25 cellular contexts compared by ENCODE assay signal in genomic region chr2:16255120-16255519, GRCh38.
DNase-seq lines count a peak whose midpoint lies in the region; ATAC-seq, FAIRE-seq and TF ChIP-seq lines count a peak whose summit lies in the region.
"Had no signal": no experiment of that assay in that cellular context is flagged by ENCODE, and none has a peak within 500 bp of the region (broad histone marks: within the 10 kb centered on the region; RNA-seq: fewer than 3 reads in every experiment).

No MANE protein-coding gene starts in this region.

- no peak overlapping the region for H4K5ac ChIP-seq in H1 (ENCODE audit: insufficient read length, low read depth, low read length)

- no peak overlapping the region for H4K91ac ChIP-seq in H1 (replicated peaks; ENCODE audit: insufficient read length, low read length)

- no peak overlapping the region for H3K14ac ChIP-seq in H1 (ENCODE audit: insufficient read length)

- H3K27ac ChIP-seq in mammary epithelial cell (ENCODE audit: insufficient read depth, low read depth, low read length) (no peak overlapping the region), H1 (ENCODE audit: low read depth, low read length) (no peak overlapping the region), ascending aorta (no peak overlapping the region), gastroesophageal sphincter (no peak overlapping the region)
- H3K27ac ChIP-seq: 22Rv1; BLaER1 treated with 17β-estradiol and CSF1 and Interleukin-3, amounts not matched to agents 10 nM and 100 nM had no signal

- H3K4me3 ChIP-seq in mammary epithelial cell (replicated peaks in 1 of 3; ENCODE audit: insufficient read depth in 1 of 3, low read depth in 2 of 3, low read length in 3 of 3) (no peak overlapping the region), H1 (ENCODE audit: extremely low read depth in 1 of 4, insufficient read depth in 2 of 4, low read depth in 3 of 4, low read length in 4 of 4) (no peak overlapping the region), ascending aorta (no peak overlapping the region), gastroesophageal sphincter (no peak overlapping the region)
- H3K4me3 ChIP-seq: BLaER1 treated with 17β-estradiol and CSF1 and Interleukin-3, amounts not matched to agents 10 nM and 100 nM; GM23338; HAP-1 had no signal

- no peak for TF ChIP-seq EP300 in H1 (IDR thresholded peaks at IDR 0.05; ENCODE audit: borderline replicate concordance in 1 of 2, low read depth in 2 of 2, low read length in 2 of 2)
- no peak for TF ChIP-seq EP300 in gastroesophageal sphincter (IDR thresholded peaks at IDR 0.05)

- TF ChIP-seq CTCF in MCF 10A (IDR thresholded peaks at IDR 0.05; ENCODE audit: unreplicated experiment) (no peak), mammary epithelial cell (conservative IDR thresholded peaks at IDR 0.05 in 1 of 2, IDR thresholded peaks at IDR 0.05 in 1 of 2; ENCODE audit: extremely low read depth in 1 of 2, insufficient read depth in 1 of 2, low read depth in 1 of 2, low read length in 2 of 2) (no peak), H1 (IDR thresholded peaks at IDR 0.05; ENCODE audit: control extremely low read depth in 1 of 3, insufficient read depth in 1 of 3, low read depth in 1 of 3, low read length in 3 of 3) (no peak), ascending aorta (IDR thresholded peaks at IDR 0.05) (no peak), gastroesophageal sphincter (IDR thresholded peaks at IDR 0.05) (no peak)

- H2BK5ac ChIP-seq in H1 (ENCODE audit: low read depth, low read length) = no peak overlapping the region

- no peaks in the 10 kb centered on the region for H3K79me1 ChIP-seq in H1 (ENCODE audit: low read depth, low read length)

- H2BK20ac ChIP-seq in H1 (ENCODE audit: low read length) = no peak overlapping the region

- H4K20me1 ChIP-seq in mammary epithelial cell (ENCODE audit: insufficient read depth, low read length) (no peaks in the 10 kb centered on the region), H1 (replicated peaks in 1 of 2; ENCODE audit: control insufficient read depth in 1 of 2, insufficient read depth in 2 of 2, low read length in 2 of 2) (no peaks in the 10 kb centered on the region)
- H4K20me1 ChIP-seq: BLaER1 treated with 17β-estradiol and CSF1 and Interleukin-3, amounts not matched to agents 10 nM and 100 nM had no signal

- H3K27me3 ChIP-seq in mammary epithelial cell (ENCODE audit: insufficient read depth, low read length) (no peaks in the 10 kb centered on the region), H1 (replicated peaks in 1 of 4; ENCODE audit: control insufficient read depth in 3 of 4, extremely low read depth in 1 of 4, insufficient read depth in 3 of 4, low read length in 3 of 4) (no peaks in the 10 kb centered on the region), ascending aorta (no peaks in the 10 kb centered on the region), gastroesophageal sphincter (peaks cover 7% of the 10 kb centered on the region)
- H3K27me3 ChIP-seq: BLaER1 treated with 17β-estradiol and CSF1 and Interleukin-3, amounts not matched to agents 10 nM and 100 nM had no signal

- no peaks in the 10 kb centered on the region for H3K4me1 Mint-ChIP-seq in MCF 10A (ENCODE audit: insufficient read depth, unreplicated experiment)
- H3K4me1 Mint-ChIP-seq: B cell; CD14-positive monocyte; CD8-positive, alpha-beta memory T cell had no signal

- POLR2A ChIA-PET in MCF 10A (lab: Yijun Ruan, JAX) = no interaction called here
- POLR2A ChIA-PET in H1 (lab: Charles Lee; ENCODE audit: partially characterized antibody) = no interaction called here

- H2AFZ ChIP-seq in mammary epithelial cell (ENCODE audit: low read depth, low read length) (no peak overlapping the region), H1 (ENCODE audit: low read length) (no peak overlapping the region)
- H2AFZ ChIP-seq: GM23338 had no signal

- peak; percentile 4 to 11; a peak in 1 of 4 replicates for TF ChIP-seq RAD21 in H1 (IDR thresholded peaks at IDR 0.05 in 1 of 2, conservative IDR thresholded peaks at IDR 0.05 in 1 of 2; ENCODE audit: low read depth in 2 of 2, low read length in 2 of 2)

- CTCF ChIA-PET in MCF 10A (lab: Yijun Ruan, JAX) (interaction anchor here (0.6 kb wide), 1 partner anchor 415 kb away, joined by 4 read pairs; no protein-coding TSS in a partner anchor), mammary epithelial cell (lab: Charles Lee; ENCODE audit: low non-redundant PET) (no interaction called here), H1 (lab: Charles Lee; ENCODE audit: partially characterized antibody) (no interaction called here)

- DNase-seq in MCF 10A (ENCODE audit: unreplicated experiment) (peak; percentile 44), mammary epithelial cell (no peak), HT-29 (ENCODE audit: low spot score) (peak; percentile 2), H1 (ENCODE audit: low read depth in 1 of 2, low spot score in 2 of 2) (no peak), midbrain (lab: John Stamatoyannopoulos, UW) (no peak), ascending aorta (ENCODE audit: low spot score in 2 of 2) (no peak)
- DNase-seq: CD4-positive, alpha-beta T cell; CD8-positive, alpha-beta memory T cell; DMS 273 treated with DMSO at 0.1 percent for 48 hours; DMS79; EL; GF-D8; HFFc6 had no signal

- no peak overlapping the region for H3K4me3 Mint-ChIP-seq in MCF 10A (ENCODE audit: unreplicated experiment)
- H3K4me3 Mint-ChIP-seq: B cell; CD14-positive monocyte; CD4-positive, alpha-beta T cell; CD8-positive, alpha-beta memory T cell; GM23338; HFFc6 had no signal

- BruUV-seq in MCF 10A (replicated peaks; lab: Mats Ljungman, UMichigan) = no TSS peak
- BruUV-seq in mammary epithelial cell (replicated peaks; lab: Mats Ljungman, UMichigan) = no TSS peak

- H3K9ac ChIP-seq in mammary epithelial cell (ENCODE audit: insufficient read depth, low read length) (no peak overlapping the region), H1 (replicated peaks in 1 of 4; ENCODE audit: extremely low read depth in 1 of 4, low read depth in 3 of 4, low read length in 3 of 4) (no peak overlapping the region)
- H3K9ac ChIP-seq: BLaER1 treated with 17β-estradiol and CSF1 and Interleukin-3, amounts not matched to agents 10 nM and 100 nM had no signal

- whole genome bisulfite sequencing in mammary epithelial cell (ENCODE audit: low coverage, missing lambda C conversion rate) = 73% methylated on average over 4 of the region's 4 CpGs
- WGBS in H1 (ENCODE audit: extremely low coverage in 1 of 2, insufficient coverage in 1 of 2, insufficient read length in 1 of 2, insufficient replicate concordance in 2 of 2, low coverage in 1 of 2, low lambda C conversion rate in 2 of 2, missing lambda C conversion rate in 1 of 2), 2 experiments = 85% methylated on average over 4 of the region's 4 CpGs; no CpG with 5 or more reads in 1 of the 2 experiments
- 86% methylated on average over 4 of the region's 4 CpGs for WGBS in gastroesophageal sphincter (ENCODE audit: low coverage in 1 of 2), 2 donors

- H2BK120ac ChIP-seq in H1 (replicated peaks; ENCODE audit: low read depth, low read length) = no peak overlapping the region

- H3K36me3 ChIP-seq in mammary epithelial cell (ENCODE audit: insufficient read depth, low read length) (no peaks in the 10 kb centered on the region), H1 (ENCODE audit: control insufficient read depth in 2 of 4, insufficient read depth in 4 of 4, low read length in 3 of 4) (peaks cover 0 to 2% (median 0%) of the 10 kb centered on the region in 4 experiments; a peak in 1 of 8 replicates), ascending aorta (no peaks in the 10 kb centered on the region), gastroesophageal sphincter (no peaks in the 10 kb centered on the region)
- H3K36me3 ChIP-seq: BLaER1 treated with 17β-estradiol and CSF1 and Interleukin-3, amounts not matched to agents 10 nM and 100 nM; HAP-1 had no signal

- no peak overlapping the region for H2AK5ac ChIP-seq in H1 (ENCODE audit: low read depth, low read length)

- peaks cover 25% of the 10 kb centered on the region for H3K27me3 Mint-ChIP-seq in MCF 10A (ENCODE audit: insufficient read depth, unreplicated experiment)
- H3K27me3 Mint-ChIP-seq: CD4-positive, alpha-beta T cell; CD8-positive, alpha-beta memory T cell had no signal

- no peaks in the 10 kb centered on the region for H3K36me3 Mint-ChIP-seq in MCF 10A (ENCODE audit: insufficient read depth, unreplicated experiment)
- H3K36me3 Mint-ChIP-seq: CD14-positive monocyte; CD8-positive, alpha-beta memory T cell had no signal

- H2BK15ac ChIP-seq in H1 (ENCODE audit: low read length) = no peak overlapping the region

- no peak for TF ChIP-seq POLR2A in H1 (IDR thresholded peaks at IDR 0.05; ENCODE audit: control extremely low read depth in 1 of 2, low read depth in 2 of 2, low read length in 2 of 2)
- no peak for TF ChIP-seq POLR2A in gastroesophageal sphincter (IDR thresholded peaks at IDR 0.05)

- H3K9me3 ChIP-seq in mammary epithelial cell (replicated peaks; ENCODE audit: insufficient read depth, low read length) = peaks cover 11% of the 10 kb centered on the region
- H3K9me3 ChIP-seq in H1 (ENCODE audit: insufficient read depth in 2 of 2, low read depth in 1 of 2, low read length in 1 of 2) = 0 out of 4 replicates have a peak, but pooled peaks cover 0 to 6% of the 10 kb centered on the region in 2 experiments
- no peaks in the 10 kb centered on the region for H3K9me3 ChIP-seq in ascending aorta
- no peaks in the 10 kb centered on the region for H3K9me3 ChIP-seq in gastroesophageal sphincter
- H3K9me3 ChIP-seq: BLaER1 treated with 17β-estradiol and CSF1 and Interleukin-3, amounts not matched to agents 10 nM and 100 nM; HAP-1 had no signal

- ATAC-seq in gastroesophageal sphincter = no peak
- ATAC-seq: GM23338 had no signal

- no peak overlapping the region for H3K27ac Mint-ChIP-seq in MCF 10A (ENCODE audit: low read depth, unreplicated experiment)
- H3K27ac Mint-ChIP-seq: B cell; CD14-positive monocyte; CD4-positive, alpha-beta T cell; CD8-positive, alpha-beta memory T cell; GM23338; HFFc6 had no signal

- no peak overlapping the region for H3K56ac ChIP-seq in H1 (replicated peaks; ENCODE audit: insufficient read length, low read depth, low read length)

- H3K79me2 ChIP-seq in mammary epithelial cell (ENCODE audit: insufficient read depth, low read length) = no peaks in the 10 kb centered on the region
- H3K79me2 ChIP-seq in H1 (ENCODE audit: control insufficient read depth in 1 of 2, insufficient read depth in 2 of 2, low read length in 2 of 2) = no peaks in the 10 kb centered on the region

- dilution Hi-C loops in mammary epithelial cell (cut with HindIII; ENCODE audit: low sequenced_read_pairs) = no loop called here

- no peak overlapping the region for H3K4ac ChIP-seq in H1 (replicated peaks; ENCODE audit: insufficient read length, low read depth, low read length)

- H3K4me1 ChIP-seq in mammary epithelial cell (ENCODE audit: insufficient read depth, low read length) (no peaks in the 10 kb centered on the region), H1 (replicated peaks in 1 of 4; ENCODE audit: control insufficient read depth in 3 of 4, insufficient read depth in 4 of 4, low read length in 3 of 4) (no peaks in the 10 kb centered on the region; a peak in 1 of 7 replicates), ascending aorta (no peaks in the 10 kb centered on the region), gastroesophageal sphincter (no peaks in the 10 kb centered on the region)

- in situ Hi-C loops in mammary epithelial cell (cut with MboI; ENCODE audit: low sequenced_read_pairs in 2 of 2) = no loop called here

- no peaks in the 10 kb centered on the region; the same call in 1 of the 2 replicates for H3K23me2 ChIP-seq in H1 (ENCODE audit: low read depth, low read length)

- no peak overlapping the region for H3K18ac ChIP-seq in H1 (ENCODE audit: extremely low read depth, low read length)

- no peak overlapping the region for H3K23ac ChIP-seq in H1 (ENCODE audit: insufficient read length)

- H3K4me2 ChIP-seq in mammary epithelial cell (ENCODE audit: insufficient read depth, low read depth, low read length) (no peak overlapping the region), H1 (ENCODE audit: insufficient read depth in 1 of 2, low read depth in 2 of 2, low read length in 2 of 2) (no peak overlapping the region)
- H3K4me2 ChIP-seq: BLaER1 treated with 17β-estradiol and CSF1 and Interleukin-3, amounts not matched to agents 10 nM and 100 nM; GM23338 had no signal

- H4K8ac ChIP-seq in H1 (ENCODE audit: extremely low read depth, insufficient read depth, low read length) = no peak overlapping the region

- H2BK12ac ChIP-seq in H1 (ENCODE audit: low read depth, low read length) = no peak overlapping the region

- intact Hi-C loops in MCF 10A (cut with micrococcal nuclease) (no loop called here), mammary epithelial cell (cut with micrococcal nuclease) (no loop called here), ascending aorta (cut with DNase I) (no loop called here)

- H3K9me3 Mint-ChIP-seq in MCF 10A (ENCODE audit: unreplicated experiment) = peaks cover 8% of the 10 kb centered on the region
- H3K9me3 Mint-ChIP-seq: CD4-positive, alpha-beta T cell had no signal

- FAIRE-seq in H1 (lab: Jason Lieb, UNC) = no peak
- FAIRE-seq: A204.1, D721Med, GM12891, GM18507, H54 had no signal

Comparison
In these comparisons a context has a peak if more than half of its experiments do, and no peak if none do; other contexts are left out.
1. DNase-seq: peak in MCF 10A (single experiment) and HT-29 (single experiment); none in mammary epithelial cell (single experiment), H1 (0 of 2), midbrain (single experiment) and ascending aorta (0 of 2).